Comparison of ENCODE assay signal across 13 cellular contexts in the genomic region with DNA sequence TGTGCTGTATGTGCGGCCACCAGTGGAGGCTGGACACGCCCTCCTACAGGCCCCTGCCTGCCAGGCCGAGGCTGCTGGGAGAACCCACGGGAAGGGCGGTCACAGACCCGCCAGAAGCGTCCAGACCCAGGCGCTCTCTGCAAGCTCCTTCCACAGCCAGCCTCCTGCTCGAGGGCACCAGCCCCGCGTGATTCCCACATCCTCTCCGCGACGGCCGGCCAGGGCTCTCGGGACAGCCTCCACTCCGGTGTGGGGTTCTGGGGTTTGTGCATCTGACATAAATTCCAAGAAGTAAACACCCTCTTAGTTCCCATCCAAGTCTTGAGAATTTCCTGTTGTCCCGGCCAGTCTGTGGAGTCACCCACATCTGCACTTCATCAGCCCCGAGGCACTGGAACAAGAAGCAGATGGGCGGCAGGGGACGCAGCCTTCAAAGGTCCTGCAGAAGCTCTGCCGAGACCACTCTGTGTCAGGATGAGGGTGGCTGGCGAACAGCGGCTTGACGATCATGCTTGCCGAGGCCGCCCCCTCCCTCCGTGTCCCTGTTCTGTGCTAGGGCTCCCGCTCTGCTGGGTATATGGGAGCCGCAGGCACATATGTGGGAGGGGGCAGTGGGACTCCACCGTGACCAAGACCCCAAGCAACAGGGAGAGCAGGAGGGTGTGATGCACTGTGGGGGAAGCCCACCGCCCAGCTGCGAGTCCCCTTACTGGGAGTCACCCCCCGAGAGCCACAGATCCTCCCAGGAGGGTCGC. TPM values are rescaled to one million over a fixed set of nuclear protein-coding genes. Genes with fewer than 3 reads are reported as not detected.
A peak's percentile ranks its signal among the peaks of the same experiment; 100 is the strongest.
DNase-seq lines count a peak whose midpoint lies in the region; ATAC-seq and TF ChIP-seq lines count a peak whose summit lies in the region.
"Had no signal": no experiment of that assay in that cellular context is flagged by ENCODE, and none has a peak within 500 bp of the region (broad histone marks: within the 10 kb centered on the region; RNA-seq: fewer than 3 reads in every experiment).

No MANE protein-coding gene starts in this region.

- TF ChIP-seq CTCF in breast epithelium (IDR thresholded peaks at IDR 0.05) = no peak
- no peak for TF ChIP-seq CTCF in MCF 10A (IDR thresholded peaks at IDR 0.05; ENCODE audit: unreplicated experiment)
- no peak for TF ChIP-seq CTCF in foreskin fibroblast (IDR thresholded peaks at IDR 0.05; ENCODE audit: low read depth, low read length)
- no peak for TF ChIP-seq CTCF in neural crest cell (conservative IDR thresholded peaks at IDR 0.05)

- intact Hi-C loops in breast epithelium (cut with DNase I; ENCODE audit: low total_unique reads) = loop anchor here (10.0 kb wide), 1 partner anchor 116 kb away; a partner anchor contains a TSS
- intact Hi-C loops in MCF 10A (cut with micrococcal nuclease) = no loop called here
- intact Hi-C loops in aorta (cut with DNase I) = no loop called here

- H3K4me3 ChIP-seq in breast epithelium (peak overlapping the region; percentile 13 to 91 (median 68)), foreskin fibroblast (ENCODE audit: low read depth in 1 of 2, low read length in 2 of 2) (peak overlapping the region in 1 of 2 donors; percentile 18), aorta (ENCODE audit: low read length in 2 of 2) (no peak overlapping the region)

- DNase-seq in breast epithelium (ENCODE audit: low spot score in 2 of 2) (peak in 1 of 2 donors; percentile 44), MCF 10A (ENCODE audit: unreplicated experiment) (no peak), foreskin fibroblast (peak; percentile 88 to 95), neural crest cell (ENCODE audit: low read depth, low spot score) (no peak), aorta (peak in 1 of 2 donors; percentile 78), NCI-H524 treated with DMSO at 0.1 percent for 48 hours (lab: John Stamatoyannopoulos, UW) (no peak)
- DNase-seq in activated CD4-positive, CD25-positive, alpha-beta regulatory T cell treated with anti-CD3 and anti-CD28 coated beads, Interleukin-2, amount 50 U/mL, for 72 hours = no peak
- DNase-seq: activated naive CD4-positive, alpha-beta T cell treated with anti-CD3 and anti-CD28 coated beads, Interleukin-2, amount 10 ng/mL, durations not matched to agents 7 days and 5 days; NCI-H1048; PC-3 had no signal

- no peaks in the 10 kb centered on the region for H3K36me3 ChIP-seq in breast epithelium
- no peaks in the 10 kb centered on the region for H3K36me3 ChIP-seq in aorta (ENCODE audit: control insufficient read depth in 1 of 2, insufficient read depth in 2 of 2, low read length in 1 of 2)

- WGBS in aorta, 2 donors = 81 to 86% methylated on average over 35 of the region's 35 CpGs

- no peaks in the 10 kb centered on the region for H3K9me3 ChIP-seq in breast epithelium
- no peaks in the 10 kb centered on the region for H3K9me3 ChIP-seq in aorta (ENCODE audit: control insufficient read depth, low read length)

- H3K27me3 Mint-ChIP-seq in MCF 10A (ENCODE audit: insufficient read depth, unreplicated experiment) (no peaks in the 10 kb centered on the region), neural crest cell (ENCODE audit: low read depth) (no peaks in the 10 kb centered on the region)
- H3K27me3 Mint-ChIP-seq: activated naive CD4-positive, alpha-beta T cell treated with anti-CD3 and anti-CD28 coated beads, Interleukin-2, amount 10 ng/mL, durations not matched to agents 7 days and 5 days; stimulated activated memory B cell treated with anti-CD40 and anti-IgM and Interleukin-4, amounts not matched to agents 10 μg/mL and 1 μg/mL and 100 μg/mL, for 72 hours had no signal

- CTCF ChIA-PET in MCF 10A (lab: Yijun Ruan, JAX) = no interaction called here

- no TSS peak for BruUV-seq in MCF 10A (replicated peaks; lab: Mats Ljungman, UMichigan)

- H3K9me3 Mint-ChIP-seq in MCF 10A (ENCODE audit: unreplicated experiment) (no peaks in the 10 kb centered on the region), neural crest cell (no peaks in the 10 kb centered on the region)
- H3K9me3 Mint-ChIP-seq: activated naive CD4-positive, alpha-beta T cell treated with anti-CD3 and anti-CD28 coated beads, Interleukin-2, amount 10 ng/mL, durations not matched to agents 7 days and 5 days; stimulated activated memory B cell treated with anti-CD40 and anti-IgM and Interleukin-4, amounts not matched to agents 10 μg/mL and 1 μg/mL and 100 μg/mL, for 72 hours had no signal

- POLR2A ChIA-PET in MCF 10A (lab: Yijun Ruan, JAX) = no interaction called here

- H3K36me3 Mint-ChIP-seq in MCF 10A (ENCODE audit: insufficient read depth, unreplicated experiment) (no peaks in the 10 kb centered on the region), neural crest cell (ENCODE audit: low read depth) (no peaks in the 10 kb centered on the region)
- H3K36me3 Mint-ChIP-seq: stimulated activated memory B cell treated with anti-CD40 and anti-IgM and Interleukin-4, amounts not matched to agents 10 μg/mL and 1 μg/mL and 100 μg/mL, for 72 hours had no signal

- H3K4me3 Mint-ChIP-seq in MCF 10A (ENCODE audit: unreplicated experiment) (no peak overlapping the region), neural crest cell (no peak overlapping the region)
- H3K4me3 Mint-ChIP-seq: activated naive CD4-positive, alpha-beta T cell treated with anti-CD3 and anti-CD28 coated beads, Interleukin-2, amount 10 ng/mL, durations not matched to agents 7 days and 5 days; stimulated activated memory B cell treated with anti-CD40 and anti-IgM and Interleukin-4, amounts not matched to agents 10 μg/mL and 1 μg/mL and 100 μg/mL, for 72 hours had no signal

- H3K4me1 Mint-ChIP-seq in MCF 10A (ENCODE audit: insufficient read depth, unreplicated experiment) (no peaks in the 10 kb centered on the region), neural crest cell (peaks cover 9% of the 10 kb centered on the region)

- TF ChIP-seq POLR2A in breast epithelium (IDR thresholded peaks at IDR 0.05) = no peak

- peak overlapping the region; percentile 84 to 97 for H3K27ac ChIP-seq in breast epithelium
- H3K27ac ChIP-seq in aorta (ENCODE audit: low read depth in 1 of 2, low read length in 2 of 2) = peak overlapping the region in 1 of 2 donors; percentile 27
- H3K27ac ChIP-seq: 22Rv1 had no signal

- ATAC-seq in aorta (ENCODE audit: low FRiP score) = peak; percentile 31
- ATAC-seq in HG03439 (IDR thresholded peaks at IDR 0.05; ENCODE audit: unreplicated experiment) = no peak
- ATAC-seq: PC-3; stimulated activated memory B cell treated with anti-CD40 and anti-IgM and Interleukin-4, amounts not matched to agents 10 μg/mL and 1 μg/mL and 100 μg/mL, for 72 hours had no signal

- no peaks in the 10 kb centered on the region for H3K27me3 ChIP-seq in breast epithelium
- no peaks in the 10 kb centered on the region for H3K27me3 ChIP-seq in aorta (ENCODE audit: control insufficient read depth in 1 of 2, insufficient read depth in 2 of 2, low read length in 1 of 2)

- peaks cover 17 to 24% of the 10 kb centered on the region in 2 donors for H3K4me1 ChIP-seq in breast epithelium
- H3K4me1 ChIP-seq in aorta (ENCODE audit: control insufficient read depth in 1 of 2, insufficient read depth in 2 of 2, low read length in 2 of 2) = no peaks in the 10 kb centered on the region

- no peak overlapping the region for H3K27ac Mint-ChIP-seq in MCF 10A (ENCODE audit: low read depth, unreplicated experiment)
- peak overlapping the region; percentile 84 for H3K27ac Mint-ChIP-seq in neural crest cell (ENCODE audit: unreplicated experiment)
- H3K27ac Mint-ChIP-seq: activated naive CD4-positive, alpha-beta T cell treated with anti-CD3 and anti-CD28 coated beads, Interleukin-2, amount 10 ng/mL, durations not matched to agents 7 days and 5 days; stimulated activated memory B cell treated with anti-CD40 and anti-IgM and Interleukin-4, amounts not matched to agents 10 μg/mL and 1 μg/mL and 100 μg/mL, for 72 hours had no signal

RNA-seq across cellular contexts. Expression of a gene that starts 2.4 kb away (rescaled TPM):
- total RNA-seq in breast epithelium = 10 to 100 TPM; 27.8 to 37.0 (median 34.1) TPM
- not detected in 2 replicates for total RNA-seq in MCF 10A (2022)
- total RNA-seq in neural crest cell = 0.98 and 1.3 TPM in 2 replicates
- total RNA-seq in aorta = 10 to 100 TPM; 38.1 to 52.1 TPM
- 10 to 100 TPM; 34.7 to 74.5 TPM for polyA plus RNA-seq in aorta
- total RNA-seq: PC-3 had no signal

RNA-seq across cellular contexts. Expression of a gene that starts 37.9 kb away (rescaled TPM):
- total RNA-seq in breast epithelium = 10 to 100 TPM; 15.2 to 27.5 (median 23.9) TPM
- total RNA-seq in MCF 10A (2022) = 27.7 and 31.3 TPM in 2 replicates
- total RNA-seq in neural crest cell = 77.9 and 87.5 TPM in 2 replicates
- 10 to 100 TPM; 25.6 to 28.2 TPM for total RNA-seq in aorta
- polyA plus RNA-seq in aorta = 10 to 100 TPM in 1 of 2 donors, 1 to 10 TPM in 1; 8.8 to 52.7 TPM

RNA-seq across cellular contexts. Expression of a gene that starts 42.3 kb away (rescaled TPM):
- total RNA-seq in breast epithelium (not detected), MCF 10A (2022) (not detected in 2 replicates), neural crest cell (0.28 TPM in 1 of 2 replicates, not detected in the other), aorta (under 1 TPM; 0.26 to 0.33 TPM)
- polyA plus RNA-seq in aorta = not detected

RNA-seq across cellular contexts. Expression of a gene that starts 56.2 kb away (rescaled TPM):
- total RNA-seq in breast epithelium (10 to 100 TPM; 52.2 to 72.3 (median 71.4) TPM), MCF 10A (2022) (60.0 and 69.5 TPM in 2 replicates), neural crest cell (74.5 and 82.4 TPM in 2 replicates), aorta (10 to 100 TPM; 44.8 to 89.1 TPM)
- 10 to 100 TPM; 14.5 to 90.9 TPM for polyA plus RNA-seq in aorta

Comparison
In these comparisons a context has a peak if more than half of its experiments do, and no peak if none do; other contexts are left out.
1. RNA of a gene that starts 2.4 kb away (total RNA-seq): 38.1 to 52.1 TPM in aorta and 27.8 to 37.0 TPM in breast epithelium; 0.98 to 1.3 TPM in neural crest cell and not detected in MCF 10A; every median in the first group is over 10 times any median in the second.
2. DNase-seq: peak in foreskin fibroblast (2 of 2); none in MCF 10A (single experiment), neural crest cell (single experiment), activated CD4-positive, CD25-positive, alpha-beta regulatory T cell treated with anti-CD3 and anti-CD28 coated beads, Interleukin-2, amount 50 U/mL, for 72 hours (single experiment) and NCI-H524 treated with DMSO at 0.1 percent for 48 hours (single experiment).
3. H3K4me3 ChIP-seq: peak in breast epithelium (3 of 3); none in aorta (0 of 2).